1 cellular context compared by ENCODE assay signal in genomic region chr7:49631071-49631826, GRCh38.
TF ChIP-seq lines count a peak whose summit lies in the region.

No MANE protein-coding gene starts in this region.

TF ChIP-seq in H1, 55 proteins besides CTCF, POLR2A, EP300 and RAD21 (continued from another document):
- TF ChIP-seq ATF2 (IDR thresholded peaks at IDR 0.05; ENCODE audit: low read length): no peak
- TF ChIP-seq PHF8 (conservative IDR thresholded peaks at IDR 0.05; ENCODE audit: low read depth, low read length): no peak
- TF ChIP-seq SIX5 (IDR thresholded peaks at IDR 0.05; ENCODE audit: low read depth, low read length): no peak
- TF ChIP-seq NANOG (IDR thresholded peaks at IDR 0.05; ENCODE audit: insufficient read depth, low read depth, low read length, poor library complexity, severe bottlenecking): no peak
- TF ChIP-seq SUZ12 (IDR thresholded peaks at IDR 0.05; ENCODE audit: low read length): no peak
- TF ChIP-seq CREB1 (IDR thresholded peaks at IDR 0.05): no peak
- TF ChIP-seq SP4 (IDR thresholded peaks at IDR 0.05; ENCODE audit: low read length): no peak
- no peak for TF ChIP-seq KDM1A (IDR thresholded peaks at IDR 0.05; ENCODE audit: borderline replicate concordance, low read length)
